In genomic region chr2:48114256-48114655, GRCh38 we compare ENCODE assay signal across 9 cellular contexts.
DNase-seq lines count a peak whose midpoint lies in the region; ATAC-seq and TF ChIP-seq lines count a peak whose summit lies in the region.
"Had no signal": no experiment of that assay in that cellular context is flagged by ENCODE, and none has a peak within 500 bp of the region (broad histone marks: within the 10 kb centered on the region; RNA-seq: fewer than 3 reads in every experiment).

No MANE protein-coding gene starts in this region.

- H3K27me3 Mint-ChIP-seq in activated naive CD4-positive, alpha-beta T cell treated with anti-CD3 and anti-CD28 coated beads, Interleukin-2, amount 10 ng/mL, durations not matched to agents 7 days and 5 days: no peaks in the 10 kb centered on the region

- no peak overlapping the region for H2AFZ ChIP-seq in smooth muscle cell (ENCODE audit: low read depth)

- 32% methylated on average over 2 of the region's 2 CpGs for WGBS in smooth muscle cell (ENCODE audit: low lambda C conversion rate)

- H3K27me3 ChIP-seq in left ventricle myocardium inferior (ENCODE audit: low read depth) (no peaks in the 10 kb centered on the region), smooth muscle cell (ENCODE audit: low read depth) (no peaks in the 10 kb centered on the region)

- intact Hi-C loops in left cardiac atrium (cut with DNase I) (no loop called here), left ventricle myocardium inferior (cut with micrococcal nuclease) (no loop called here)

- no peaks in the 10 kb centered on the region for H3K9me3 ChIP-seq in left ventricle myocardium inferior (replicated peaks)
- H3K9me3 ChIP-seq in smooth muscle cell (replicated peaks; ENCODE audit: low read depth): no peaks in the 10 kb centered on the region

- H3K36me3 ChIP-seq in left ventricle myocardium inferior (no peaks in the 10 kb centered on the region), smooth muscle cell (ENCODE audit: low read depth) (no peaks in the 10 kb centered on the region)

- H4K20me1 ChIP-seq in smooth muscle cell (ENCODE audit: low read depth): no peaks in the 10 kb centered on the region

- H3K9me3 Mint-ChIP-seq in activated naive CD4-positive, alpha-beta T cell treated with anti-CD3 and anti-CD28 coated beads, Interleukin-2, amount 10 ng/mL, durations not matched to agents 7 days and 5 days: no peaks in the 10 kb centered on the region
- H3K9me3 Mint-ChIP-seq: neural crest cell had no signal

- peak in 1 of 2 donors; percentile 27 for ATAC-seq in left cardiac atrium

- peak overlapping the region; percentile 17 for H3K4me2 ChIP-seq in smooth muscle cell

- DNase-seq in left cardiac atrium: peak; percentile 29
- DNase-seq in left ventricle myocardium inferior: no peak
- DNase-seq in MV-4-11 (lab: John Stamatoyannopoulos, UW): peak; percentile 68
- peak; percentile 59 for DNase-seq in activated naive CD4-positive, alpha-beta T cell treated with anti-CD3 and anti-CD28 coated beads, Interleukin-2, amount 10 ng/mL, durations not matched to agents 7 days and 5 days
- DNase-seq in smooth muscle cell (lab: John Stamatoyannopoulos, UW; ENCODE audit: unreplicated experiment): no peak
- DNase-seq in mucosa of gallbladder (ENCODE audit: low spot score): no peak
- DNase-seq in NCI-H345 treated with DMSO at 0.1 percent for 48 hours (lab: John Stamatoyannopoulos, UW; ENCODE audit: unreplicated experiment): no peak
- no peak for DNase-seq in mesenteric fat pad (ENCODE audit: low spot score)

- H3K27ac Mint-ChIP-seq in activated naive CD4-positive, alpha-beta T cell treated with anti-CD3 and anti-CD28 coated beads, Interleukin-2, amount 10 ng/mL, durations not matched to agents 7 days and 5 days: no peak overlapping the region

- TF ChIP-seq CTCF in left ventricle myocardium inferior (IDR thresholded peaks at IDR 0.05; ENCODE audit: borderline replicate concordance) (no peak), smooth muscle cell (IDR thresholded peaks at IDR 0.05; ENCODE audit: borderline replicate concordance, insufficient read depth, poor library complexity, severe bottlenecking) (no peak)

- peaks cover 29% of the 10 kb centered on the region for H3K4me1 Mint-ChIP-seq in activated naive CD4-positive, alpha-beta T cell treated with anti-CD3 and anti-CD28 coated beads, Interleukin-2, amount 10 ng/mL, durations not matched to agents 7 days and 5 days

- CTCF ChIA-PET in activated naive CD4-positive, alpha-beta T cell treated with anti-CD3 and anti-CD28 coated beads, Interleukin-2, amount 10 ng/mL, durations not matched to agents 7 days and 5 days (lab: Charles Lee): interaction anchor here (1.6 to 1.8 kb wide), 2 partner anchors 301 to 309 kb away, joined by 4 to 6 read pairs; no protein-coding TSS in a partner anchor

- peaks cover 8% of the 10 kb centered on the region for H3F3A ChIP-seq in smooth muscle cell (ENCODE audit: low read depth)

- peak overlapping the region; percentile 9 for H3K9ac ChIP-seq in smooth muscle cell (ENCODE audit: low read depth)

- no peak overlapping the region for H3K4me3 Mint-ChIP-seq in activated naive CD4-positive, alpha-beta T cell treated with anti-CD3 and anti-CD28 coated beads, Interleukin-2, amount 10 ng/mL, durations not matched to agents 7 days and 5 days

- no peak overlapping the region for H3K4me3 ChIP-seq in left ventricle myocardium inferior
- H3K4me3 ChIP-seq in smooth muscle cell: no peak overlapping the region

- peaks cover 19% of the 10 kb centered on the region for H3K4me1 ChIP-seq in left ventricle myocardium inferior
- peaks cover 4% of the 10 kb centered on the region for H3K4me1 ChIP-seq in smooth muscle cell (ENCODE audit: low read depth)

- H3K79me2 ChIP-seq in smooth muscle cell (ENCODE audit: low read depth): no peaks in the 10 kb centered on the region

- no peak overlapping the region for H3K27ac ChIP-seq in left ventricle myocardium inferior (replicated peaks)
- peak overlapping the region; percentile 76 for H3K27ac ChIP-seq in smooth muscle cell (ENCODE audit: low read depth)

- H3K36me3 Mint-ChIP-seq in activated naive CD4-positive, alpha-beta T cell treated with anti-CD3 and anti-CD28 coated beads, Interleukin-2, amount 10 ng/mL, durations not matched to agents 7 days and 5 days: no peaks in the 10 kb centered on the region

Comparison
In these comparisons a context has a peak if more than half of its experiments do, and no peak if none do; other contexts are left out.
1. DNase-seq: peak in left cardiac atrium (single experiment), MV-4-11 (single experiment) and activated naive CD4-positive, alpha-beta T cell treated with anti-CD3 and anti-CD28 coated beads, Interleukin-2, amount 10 ng/mL, durations not matched to agents 7 days and 5 days (single experiment); none in left ventricle myocardium inferior (single experiment), smooth muscle cell (single experiment), mucosa of gallbladder (single experiment), NCI-H345 treated with DMSO at 0.1 percent for 48 hours (single experiment) and mesenteric fat pad (single experiment).